In genomic region chr3:87811953-87812352, GRCh38 we compare ENCODE assay signal across 1 cellular context.
A peak's percentile ranks its signal among the peaks of the same experiment; 100 is the strongest.
TF ChIP-seq lines count a peak whose summit lies in the region.

No MANE protein-coding gene starts in this region.

TF ChIP-seq in K562, 482 proteins besides CTCF, POLR2A, EP300 and RAD21:
- TF ChIP-seq ZNF57 (CRISPR knock-in tag; IDR thresholded peaks at IDR 0.05) (no peak), ZNF707 (CRISPR knock-in tag; conservative IDR thresholded peaks at IDR 0.05) (peak; percentile 91)
